ENCODE assay signal across 9 cellular contexts in the genomic region with DNA sequence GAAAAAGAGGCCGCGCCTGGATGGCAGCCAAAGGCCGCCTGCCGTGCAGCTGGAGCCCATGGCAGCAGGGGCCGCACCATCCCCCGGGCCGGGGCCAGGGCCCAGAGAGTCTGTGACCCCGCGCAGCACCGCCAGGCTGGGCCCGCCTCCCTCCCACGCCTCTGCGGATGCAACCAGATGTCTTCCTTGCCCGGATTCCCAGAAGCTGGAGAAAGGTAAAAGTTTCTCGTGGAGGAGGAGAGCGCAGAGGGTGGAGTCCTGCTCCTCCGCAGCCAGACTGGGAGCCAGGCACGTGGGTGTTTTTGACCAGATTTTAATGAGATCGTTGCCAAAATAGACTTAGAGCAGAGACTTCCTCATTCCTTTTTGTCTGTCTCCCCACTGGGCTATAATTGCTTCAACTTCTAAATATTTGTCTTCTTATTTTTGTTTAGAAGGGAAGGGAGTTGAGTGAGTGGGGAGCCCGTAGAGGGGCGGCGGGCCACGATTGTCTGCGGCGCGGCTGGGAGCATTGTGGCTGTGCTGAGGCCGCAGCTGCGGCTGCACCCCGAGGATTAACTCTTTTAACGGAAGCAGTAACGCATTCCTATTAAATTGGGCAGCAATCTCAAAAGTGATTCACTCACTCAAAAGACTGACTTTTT. TPM values are rescaled to one million over a fixed set of nuclear protein-coding genes. Genes with fewer than 3 reads are reported as not detected.
DNase-seq lines count a peak whose midpoint lies in the region; ATAC-seq and TF ChIP-seq lines count a peak whose summit lies in the region.
"Had no signal": no experiment of that assay in that cellular context is flagged by ENCODE, and none has a peak within 500 bp of the region (broad histone marks: within the 10 kb centered on the region; RNA-seq: fewer than 3 reads in every experiment).

No MANE protein-coding gene starts in this region.

- H3K9me3 Mint-ChIP-seq in CD8-positive, alpha-beta T cell = no peaks in the 10 kb centered on the region

- no peaks in the 10 kb centered on the region for H3K27me3 Mint-ChIP-seq in CD8-positive, alpha-beta T cell (ENCODE audit: low read depth)

- peaks cover 57% of the 10 kb centered on the region for H3K4me1 ChIP-seq in HUES6 (ENCODE audit: control insufficient read depth, insufficient read depth, low read length)
- H3K4me1 ChIP-seq in CD8-positive, alpha-beta T cell (ENCODE audit: insufficient read depth, low read length) = peaks cover 29% of the 10 kb centered on the region

- H3K4me1 Mint-ChIP-seq in CD8-positive, alpha-beta T cell (ENCODE audit: low read depth) = peaks cover 32% of the 10 kb centered on the region

- H3K9me3 ChIP-seq in HUES6 (ENCODE audit: control insufficient read depth, insufficient read depth, low read depth, low read length) = no peaks in the 10 kb centered on the region
- H3K9me3 ChIP-seq in CD8-positive, alpha-beta T cell (ENCODE audit: low read length) = no peaks in the 10 kb centered on the region

- no peak overlapping the region for H3K4me3 Mint-ChIP-seq in CD8-positive, alpha-beta T cell

- H3K36me3 ChIP-seq in HUES6 (ENCODE audit: control insufficient read depth, insufficient read depth, low read length) = peaks cover 70% of the 10 kb centered on the region
- H3K36me3 ChIP-seq in CD8-positive, alpha-beta T cell (ENCODE audit: insufficient read depth, low read length) = peaks cover 20% of the 10 kb centered on the region

- peak overlapping the region; percentile 20; the same call in 1 of the 2 replicates for H3K4me3 ChIP-seq in HUES6 (ENCODE audit: low read depth, low read length)
- no peak overlapping the region for H3K4me3 ChIP-seq in CD8-positive, alpha-beta T cell (ENCODE audit: low read depth, low read length)

- H3K27ac ChIP-seq in HUES6 (ENCODE audit: low read depth, low read length) = no peak overlapping the region
- no peak overlapping the region for H3K27ac ChIP-seq in CD8-positive, alpha-beta T cell (ENCODE audit: low read depth, low read length)

- H3K36me3 Mint-ChIP-seq in CD8-positive, alpha-beta T cell = peaks cover 66% of the 10 kb centered on the region

- intact Hi-C loops in CD8-positive, alpha-beta T cell (cut with DNase I, micrococcal nuclease) = no loop called here

- CTCF ChIA-PET in CD8-positive, alpha-beta T cell (lab: Charles Lee) = interaction anchor here (1.6 kb wide), 1 partner anchor 23 kb away, joined by 4 read pairs; no protein-coding TSS in a partner anchor

- no peaks in the 10 kb centered on the region for H3K27me3 ChIP-seq in HUES6 (ENCODE audit: control insufficient read depth, insufficient read depth, low read length)
- H3K27me3 ChIP-seq in CD8-positive, alpha-beta T cell (ENCODE audit: insufficient read depth, low read length) = no peaks in the 10 kb centered on the region

- POLR2A ChIA-PET in CD8-positive, alpha-beta T cell (lab: Charles Lee) = no interaction called here

- no peak for TF ChIP-seq CTCF in CD8-positive, alpha-beta T cell (IDR thresholded peaks at IDR 0.05)

- DNase-seq in astrocyte of the hippocampus (ENCODE audit: low read depth, low spot score) (peak; percentile 92), iPS-NIHi11 (ENCODE audit: low spot score) (peak; percentile 53), superior temporal gyrus (ENCODE audit: extremely low spot score) (peak; percentile 83), NCI-H526 (lab: John Stamatoyannopoulos, UW) (no peak), SIG-M5 (lab: John Stamatoyannopoulos, UW) (no peak), SW480 (ENCODE audit: low spot score) (no peak)
- no peak for DNase-seq in CD8-positive, alpha-beta T cell

- ATAC-seq in CD8-positive, alpha-beta T cell = no peak
- ATAC-seq: left colon had no signal

- no peak overlapping the region for H3K27ac Mint-ChIP-seq in CD8-positive, alpha-beta T cell

- no peak overlapping the region for H3K9ac ChIP-seq in HUES6 (ENCODE audit: low read length)

RNA-seq across cellular contexts. Expression of a gene that starts 22.8 kb away (rescaled TPM):
- total RNA-seq in CD8-positive, alpha-beta T cell = 10 to 100 TPM; 38.6 to 41.1 TPM

RNA-seq across cellular contexts. Expression of a gene that starts 40.4 kb away (rescaled TPM):
- 10 to 100 TPM in 1 of 2 experiments, 1 to 10 TPM in 1; 9.5 to 11.4 TPM for total RNA-seq in CD8-positive, alpha-beta T cell

RNA-seq across cellular contexts. Expression of a gene that starts 46.4 kb away (rescaled TPM):
- total RNA-seq in CD8-positive, alpha-beta T cell = 100 to 1,000 TPM; 140 to 144 TPM

Comparison
In these comparisons a context has a peak if more than half of its experiments do, and no peak if none do; other contexts are left out.
1. DNase-seq: peak in astrocyte of the hippocampus (single experiment), iPS-NIHi11 (single experiment) and superior temporal gyrus (single experiment); none in NCI-H526 (0 of 2), CD8-positive, alpha-beta T cell (0 of 7), SIG-M5 (single experiment) and SW480 (single experiment).